8 cellular contexts compared by ENCODE assay signal in the genomic region with DNA sequence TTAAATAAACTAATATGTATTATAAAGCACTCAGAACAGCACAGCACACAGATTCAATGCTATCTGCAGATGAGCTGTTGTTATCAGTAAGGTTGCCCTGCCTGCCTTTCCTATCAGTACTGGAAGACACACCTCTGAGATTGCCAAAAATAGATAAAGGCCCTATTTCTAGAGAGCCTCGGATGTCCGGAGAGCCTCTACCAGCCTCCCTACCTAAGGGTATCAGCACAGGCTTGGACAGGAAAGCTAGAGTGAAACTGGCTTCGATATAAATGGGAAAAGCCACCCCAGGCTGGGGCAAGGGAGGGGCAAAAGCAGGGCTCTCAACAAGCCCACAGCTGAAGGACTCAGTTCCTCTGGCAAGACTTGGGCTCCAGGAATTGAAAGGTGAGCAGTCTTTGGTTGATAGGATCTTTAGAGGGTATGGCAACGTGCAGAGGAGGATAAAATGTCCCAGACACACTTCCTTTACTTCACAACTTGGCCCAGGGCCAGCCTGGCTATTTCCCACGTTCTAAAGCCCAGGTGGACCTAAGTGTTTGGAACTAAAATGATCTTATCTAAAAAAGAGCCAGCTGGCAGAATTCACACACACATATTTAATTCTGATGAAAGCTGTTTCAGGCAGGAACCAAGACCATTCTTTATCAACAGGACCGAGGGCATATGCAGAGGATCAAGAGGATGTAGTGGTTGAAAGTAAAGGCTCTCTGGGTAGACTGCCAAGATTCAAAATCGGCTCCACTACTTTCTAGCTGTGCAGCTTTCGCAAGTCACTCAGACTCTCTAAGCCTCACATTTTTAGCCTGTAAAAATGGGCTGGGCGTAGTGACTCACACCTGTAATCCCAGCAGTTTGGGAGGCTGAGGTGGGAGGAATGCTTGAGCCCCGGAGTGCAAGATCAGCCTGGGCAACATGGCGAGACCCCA. TPM values are rescaled to one million over a fixed set of nuclear protein-coding genes. Genes with fewer than 3 reads are reported as not detected.
DNase-seq lines count a peak whose midpoint lies in the region; ATAC-seq and TF ChIP-seq lines count a peak whose summit lies in the region.

No MANE protein-coding gene starts in this region.

- no peak for ATAC-seq in HG02885 (IDR thresholded peaks at IDR 0.05; ENCODE audit: poor library complexity, unreplicated experiment)
- ATAC-seq in GM21526 (IDR thresholded peaks at IDR 0.05; ENCODE audit: low FRiP score, unreplicated experiment) = no peak
- ATAC-seq in activated CD4-positive, CD25-positive, alpha-beta regulatory T cell treated with anti-CD3 and anti-CD28 coated beads, Interleukin-2, amount 50 U/mL, for 24 hours = no peak

- no peak overlapping the region for H3K4me3 ChIP-seq in astrocyte of the spinal cord (ENCODE audit: low read depth, low read length)

- in situ Hi-C loops in astrocyte of the spinal cord (cut with HindIII; ENCODE audit: low sequenced_read_pairs) = no loop called here

- DNase-seq in GF-D8 (lab: John Stamatoyannopoulos, UW) = peak; percentile 81
- peak; percentile 94 for DNase-seq in NCI-H1105 treated with DMSO at 0.1 percent for 48 hours (lab: John Stamatoyannopoulos, UW)
- peak; percentile 7 for DNase-seq in astrocyte of the spinal cord (ENCODE audit: low read depth, low spot score)
- peak; percentile 30 for DNase-seq in myocyte (ENCODE audit: low read depth)
- no peak for DNase-seq in HK-2 (ENCODE audit: unreplicated experiment)

- no peak for TF ChIP-seq CTCF in astrocyte of the spinal cord (IDR thresholded peaks at IDR 0.05; ENCODE audit: low read depth, low read length)

RNA-seq across cellular contexts. Expression of a gene that starts 37.8 kb away (rescaled TPM):
- total RNA-seq in myocyte = 5.8 and 8.9 TPM in 2 replicates
- polyA plus RNA-seq in myocyte (2012) = 1.9 TPM
